In genomic region chr2:37615808-37616673, GRCh38 we compare ENCODE assay signal across 8 cellular contexts. TPM values are rescaled to one million over a fixed set of nuclear protein-coding genes. Genes with fewer than 3 reads are reported as not detected.
DNase-seq lines count a peak whose midpoint lies in the region; ATAC-seq and TF ChIP-seq lines count a peak whose summit lies in the region.

No MANE protein-coding gene starts in this region.

- no peak for TF ChIP-seq CTCF in WTC11 (IDR thresholded peaks at IDR 0.05)
- TF ChIP-seq CTCF in MCF 10A (IDR thresholded peaks at IDR 0.05; ENCODE audit: unreplicated experiment): no peak

- CTCF ChIA-PET in WTC11 (lab: Charles Lee): no interaction called here
- CTCF ChIA-PET in MCF 10A (lab: Yijun Ruan, JAX): interaction anchor here (0.5 to 0.6 kb wide), 5 partner anchors 30 to 691 kb away, joined by 3 to 6 read pairs (median 3); no protein-coding TSS in a partner anchor

- H3K9me3 Mint-ChIP-seq in WTC11 (no peaks in the 10 kb centered on the region), MCF 10A (ENCODE audit: unreplicated experiment) (no peaks in the 10 kb centered on the region)

- POLR2A ChIA-PET in WTC11 (lab: Charles Lee): no interaction called here
- POLR2A ChIA-PET in MCF 10A (lab: Yijun Ruan, JAX): no interaction called here

- no TSS peak for BruUV-seq in MCF 10A (replicated peaks; lab: Mats Ljungman, UMichigan)

- H3K27ac Mint-ChIP-seq in WTC11: no peak overlapping the region
- H3K27ac Mint-ChIP-seq in MCF 10A (ENCODE audit: low read depth, unreplicated experiment): no peak overlapping the region

- no peaks in the 10 kb centered on the region for H3K4me1 Mint-ChIP-seq in WTC11
- H3K4me1 Mint-ChIP-seq in MCF 10A (ENCODE audit: insufficient read depth, unreplicated experiment): peaks cover 11% of the 10 kb centered on the region

- peak; percentile 33 to 39 for DNase-seq in activated CD8-positive, alpha-beta memory T cell treated with anti-CD3 and anti-CD28 coated beads for 4 hours (ENCODE audit: low read depth in 2 of 2)
- no peak for DNase-seq in activated CD8-positive, alpha-beta memory T cell treated with anti-CD3 and anti-CD28 coated beads, Interleukin-2, amount 50 U/mL, for 48 hours
- DNase-seq in activated CD4-positive, alpha-beta T cell treated with anti-CD3 and anti-CD28 coated beads, Interleukin-2, amount 50 U/mL, for 1 hour: peak; percentile 57
- DNase-seq in left cardiac atrium (peak; percentile 56), ureter (ENCODE audit: low spot score) (no peak), WTC11 (ENCODE audit: low spot score) (no peak), MCF 10A (ENCODE audit: unreplicated experiment) (no peak)
- peak; percentile 25 for DNase-seq in stimulated activated naive CD4-positive, alpha-beta T cell treated with Interleukin-2 at 50 U/mL for 16 hours (lab: John Stamatoyannopoulos, UW)

- H3K36me3 Mint-ChIP-seq in WTC11 (no peaks in the 10 kb centered on the region), MCF 10A (ENCODE audit: insufficient read depth, unreplicated experiment) (no peaks in the 10 kb centered on the region)

- intact Hi-C loops in left cardiac atrium (cut with DNase I) (no loop called here), MCF 10A (cut with micrococcal nuclease) (no loop called here)

- H3K4me3 Mint-ChIP-seq in WTC11 (no peak overlapping the region), MCF 10A (ENCODE audit: unreplicated experiment) (no peak overlapping the region)

- peak; percentile 54 to 66 for ATAC-seq in left cardiac atrium
- no peak for ATAC-seq in WTC11

- no peaks in the 10 kb centered on the region for H3K27me3 Mint-ChIP-seq in WTC11 (ENCODE audit: low read depth)
- H3K27me3 Mint-ChIP-seq in MCF 10A (ENCODE audit: insufficient read depth, unreplicated experiment): no peaks in the 10 kb centered on the region

TF ChIP-seq in WTC11, 78 proteins besides CTCF, POLR2A, EP300 and RAD21:
- TF ChIP-seq E2F5 (CRISPR knock-in tag; IDR thresholded peaks at IDR 0.05) (no peak), HMGA2 (CRISPR knock-in tag; IDR thresholded peaks at IDR 0.05) (no peak), FOXP4 (CRISPR knock-in tag; IDR thresholded peaks at IDR 0.05) (no peak), ZNF219 (CRISPR knock-in tag; IDR thresholded peaks at IDR 0.05; ENCODE audit: borderline replicate concordance) (no peak), ATF3 (CRISPR knock-in tag; conservative IDR thresholded peaks at IDR 0.05) (no peak), ZMAT4 (CRISPR knock-in tag; IDR thresholded peaks at IDR 0.05) (no peak), SOX15 (CRISPR knock-in tag; IDR thresholded peaks at IDR 0.05) (no peak)
TF ChIP-seq in WTC11: peak in this region for 0.

RNA-seq across cellular contexts. Expression of gene CDC42EP3, which starts 55.4 kb away (rescaled TPM):
- total RNA-seq in left cardiac atrium (10 to 100 TPM; 44.3 to 81.4 TPM), ureter (95.3 TPM), WTC11 (2021) (21.2 to 31.5 TPM (median 21.8 TPM) in 3 replicates), MCF 10A (2022) (55.4 and 61.3 TPM in 2 replicates)

Comparison
In these comparisons a context has a peak if more than half of its experiments do, and no peak if none do; other contexts are left out.
1. DNase-seq: peak in activated CD8-positive, alpha-beta memory T cell treated with anti-CD3 and anti-CD28 coated beads for 4 hours (2 of 2), activated CD4-positive, alpha-beta T cell treated with anti-CD3 and anti-CD28 coated beads, Interleukin-2, amount 50 U/mL, for 1 hour (single experiment), left cardiac atrium (single experiment) and stimulated activated naive CD4-positive, alpha-beta T cell treated with Interleukin-2 at 50 U/mL for 16 hours (single experiment); none in activated CD8-positive, alpha-beta memory T cell treated with anti-CD3 and anti-CD28 coated beads, Interleukin-2, amount 50 U/mL, for 48 hours (single experiment), ureter (single experiment), WTC11 (single experiment) and MCF 10A (single experiment).